Comparison of ENCODE assay signal across 8 cellular contexts in genomic region chr16:3150346-3151218, GRCh38. TPM values are rescaled to one million over a fixed set of nuclear protein-coding genes. Genes with fewer than 3 reads are reported as not detected.
A peak's percentile ranks its signal among the peaks of the same experiment; 100 is the strongest.
DNase-seq lines count a peak whose midpoint lies in the region; ATAC-seq and TF ChIP-seq lines count a peak whose summit lies in the region.

No MANE protein-coding gene starts in this region.

- peak overlapping the region; percentile 43 for H3K4me3 ChIP-seq in lower leg skin (ENCODE audit: low read depth, poor library complexity, severe bottlenecking)

- no peak for TF ChIP-seq CTCF in CD14-positive monocyte (IDR thresholded peaks at IDR 0.05)
- no peak for TF ChIP-seq CTCF in lower leg skin (IDR thresholded peaks at IDR 0.05)

- H3K27ac Mint-ChIP-seq in CD14-positive monocyte: peak overlapping the region; percentile 71 to 88 (median 80)

- peaks cover 31% of the 10 kb centered on the region for H3K4me1 Mint-ChIP-seq in CD14-positive monocyte

- TF ChIP-seq POLR2A in lower leg skin (IDR thresholded peaks at IDR 0.05): no peak

- H3K36me3 Mint-ChIP-seq in CD14-positive monocyte: peaks cover 0 to 2% of the 10 kb centered on the region in 2 donors

- peaks cover 38 to 55% (median 48%) of the 10 kb centered on the region in 3 donors for H3K27me3 Mint-ChIP-seq in CD14-positive monocyte (ENCODE audit: low read depth in 3 of 3)

- peak overlapping the region; percentile 87 to 92 for H3K4me3 Mint-ChIP-seq in CD14-positive monocyte

- intact Hi-C loops in CD14-positive monocyte (cut with micrococcal nuclease): loop anchor here in 1 of 2 donors (2.0 to 10.0 kb wide), 3 partner anchors 16 to 304 kb away; partner anchors contain the start of gene ZNF213
- intact Hi-C loops in lower leg skin (cut with DNase I; ENCODE audit: low total_unique reads): no loop called here

- peaks cover 0 to 10% (median 7%) of the 10 kb centered on the region in 7 donors for H3K9me3 Mint-ChIP-seq in CD14-positive monocyte

- DNase-seq in CD14-positive monocyte (ENCODE audit: low spot score) (peak; percentile 92), NCI-H748 (lab: John Stamatoyannopoulos, UW; ENCODE audit: unreplicated experiment) (peak; percentile 96), dermis microvascular lymphatic vessel endothelial cell (ENCODE audit: low read depth in 2 of 2) (peak; percentile 89 to 95), lower leg skin (ENCODE audit: low spot score in 2 of 2) (peak; percentile 96 to 99)
- DNase-seq in activated CD4-positive, alpha-beta T cell treated with anti-CD3 and anti-CD28 coated beads, Interleukin-2, amount 50 U/mL, for 4 hours: peak; percentile 96 to 98
- peak; percentile 96 to 98 for DNase-seq in stimulated activated CD4-positive, alpha-beta T cell treated with anti-CD3 and anti-CD28 coated beads, Interleukin-4, amount 100 ng/mL, for 4 hours

- peak; percentile 80 for ATAC-seq in GM19397 (IDR thresholded peaks at IDR 0.05; ENCODE audit: unreplicated experiment)
- peak; percentile 44 for ATAC-seq in HG03558 (IDR thresholded peaks at IDR 0.05; ENCODE audit: extremely low read depth, unreplicated experiment)

- 1 to 2% methylated on average over 55 to 58 of the region's 62 CpGs for WGBS in lower leg skin, 2 donors

RNA-seq across cellular contexts. Expression of gene ZNF213, which starts 15.8 kb away (rescaled TPM):
- 1 to 10 TPM; 1.5 to 2.6 TPM for polyA plus RNA-seq in CD14-positive monocyte
- 2.8 and 5.4 TPM in 2 replicates for total RNA-seq in dermis microvascular lymphatic vessel endothelial cell
- 10 to 100 TPM; 10.7 to 18.0 (median 14.6) TPM for total RNA-seq in lower leg skin

RNA-seq across cellular contexts. Expression of gene OR1F1, which starts 37.4 kb away (rescaled TPM):
- polyA plus RNA-seq in CD14-positive monocyte: not detected
- not detected in 2 replicates for total RNA-seq in dermis microvascular lymphatic vessel endothelial cell
- total RNA-seq in lower leg skin: not detected

RNA-seq across cellular contexts. Expression of gene ZNF205, which starts 38.2 kb away (rescaled TPM):
- polyA plus RNA-seq in CD14-positive monocyte: 1 to 10 TPM; 1.0 to 1.3 TPM
- total RNA-seq in dermis microvascular lymphatic vessel endothelial cell (14.9 and 17.2 TPM in 2 replicates), lower leg skin (10 to 100 TPM; 15.1 to 25.3 (median 18.5) TPM)

RNA-seq across cellular contexts. Expression of gene ZSCAN10, which starts 51.5 kb away (rescaled TPM):
- polyA plus RNA-seq in CD14-positive monocyte: not detected
- total RNA-seq in dermis microvascular lymphatic vessel endothelial cell: not detected in 2 replicates
- total RNA-seq in lower leg skin: not detected

Comparison
In these comparisons a context has a peak if more than half of its experiments do, and no peak if none do; other contexts are left out.
1. Peak in every context shown above with its lines: DNase-seq, ATAC-seq and H3K4me3 ChIP-seq.